Comparison of ENCODE assay signal across 15 cellular contexts in the genomic region with DNA sequence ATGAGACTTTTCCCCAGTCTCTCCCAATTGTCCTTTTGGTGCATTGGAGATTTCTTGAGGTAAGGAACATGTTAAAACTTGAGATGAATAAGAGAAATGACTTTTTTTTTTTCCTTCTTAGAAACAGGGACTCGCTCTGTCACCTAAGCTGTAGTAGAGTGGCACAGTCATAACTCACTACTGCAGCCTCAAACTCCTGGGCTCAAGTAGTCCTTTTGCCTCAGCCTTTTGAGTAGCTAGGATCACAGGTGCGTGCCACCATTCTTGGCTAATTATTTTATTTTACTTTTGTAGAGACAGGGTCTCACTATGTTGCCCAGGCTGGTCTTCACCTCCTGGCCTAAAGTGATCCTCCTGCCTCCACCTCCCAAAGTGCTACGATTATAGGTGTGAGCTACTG. TPM values are rescaled to one million over a fixed set of nuclear protein-coding genes. Genes with fewer than 3 reads are reported as not detected.
A peak's percentile ranks its signal among the peaks of the same experiment; 100 is the strongest.
DNase-seq lines count a peak whose midpoint lies in the region; ATAC-seq and TF ChIP-seq lines count a peak whose summit lies in the region.
"Had no signal": no experiment of that assay in that cellular context is flagged by ENCODE, and none has a peak within 500 bp of the region (broad histone marks: within the 10 kb centered on the region; RNA-seq: fewer than 3 reads in every experiment).

No MANE protein-coding gene starts in this region.

- intact Hi-C loops in activated B cell treated with CpG ODN at 0.5 μM for 24 hours (cut with micrococcal nuclease): loop anchor here (2.0 kb wide), 2 partner anchors 13 to 125 kb away; a partner anchor contains a TSS

- no peak for DNase-seq in activated CD8-positive, alpha-beta memory T cell treated with anti-CD3 and anti-CD28 coated beads, Interleukin-2, amount 10 ng/mL, durations not matched to agents 7 days and 5 days
- no peak for DNase-seq in activated CD8-positive, alpha-beta memory T cell treated with anti-CD3 and anti-CD28 coated beads, Interleukin-2, amount 50 U/mL, for 4 hours
- DNase-seq in activated B cell treated with CpG ODN at 0.5 μM for 24 hours (no peak), SHP77 treated with DMSO at 0.1 percent for 48 hours (lab: John Stamatoyannopoulos, UW) (no peak), DMS 273 treated with DMSO at 0.1 percent for 48 hours (lab: John Stamatoyannopoulos, UW) (no peak), AML-193 (lab: John Stamatoyannopoulos, UW) (no peak)
- no peak for DNase-seq in stimulated activated naive B cell treated with anti-CD40 and anti-IgM and Interleukin-4, amounts not matched to agents 10 μg/mL and 1 μg/mL and 100 μg/mL, for 72 hours
- DNase-seq: activated gamma-delta T cell; dorsolateral prefrontal cortex; glutamatergic neuron; mesendoderm; NCI-H1105 treated with DMSO at 0.1 percent for 48 hours; NK-92 treated with Interleukin-12 subunit alpha and Interleukin-12 subunit beta, amount 100 ng/mL, for 24 hours; right lobe of liver had no signal

- POLR2A ChIA-PET in activated B cell treated with CpG ODN at 0.5 μM for 24 hours (lab: Charles Lee): interaction anchor here (0.7 to 2.8 kb wide), 9 partner anchors 15 to 1136 kb away, joined by 3 to 20 read pairs (median 3); a partner anchor contains a TSS

- CTCF ChIA-PET in activated CD8-positive, alpha-beta memory T cell treated with anti-CD3 and anti-CD28 coated beads, Interleukin-2, amount 10 ng/mL, durations not matched to agents 7 days and 5 days (lab: Charles Lee): interaction anchor here (0.7 to 1.6 kb wide), 7 partner anchors 9 to 92 kb away, joined by 3 to 7 read pairs (median 4); no protein-coding TSS in a partner anchor
- CTCF ChIA-PET in activated B cell treated with CpG ODN at 0.5 μM for 24 hours (lab: Charles Lee): no interaction called here

- ATAC-seq in activated CD8-positive, alpha-beta memory T cell treated with anti-CD3 and anti-CD28 coated beads, Interleukin-2, amount 10 ng/mL, durations not matched to agents 7 days and 5 days: peak; percentile 83
- ATAC-seq in HG02623 (IDR thresholded peaks at IDR 0.05; ENCODE audit: unreplicated experiment) (peak; percentile 57), activated B cell treated with CpG ODN at 0.5 μM for 24 hours (ENCODE audit: low read depth) (peak; percentile 55)
- peak; percentile 53 to 72 for ATAC-seq in stimulated activated naive B cell treated with anti-CD40 and anti-IgM and Interleukin-4, amounts not matched to agents 10 μg/mL and 1 μg/mL and 100 μg/mL, for 72 hours (replicated peaks)

- no peak for TF ChIP-seq CTCF in activated B cell treated with CpG ODN at 0.5 μM for 24 hours (IDR thresholded peaks at IDR 0.05)

- no peaks in the 10 kb centered on the region for H3K9me3 Mint-ChIP-seq in activated CD8-positive, alpha-beta memory T cell treated with anti-CD3 and anti-CD28 coated beads, Interleukin-2, amount 10 ng/mL, durations not matched to agents 7 days and 5 days (ENCODE audit: low read depth)
- H3K9me3 Mint-ChIP-seq in activated B cell treated with CpG ODN at 0.5 μM for 24 hours: no peaks in the 10 kb centered on the region
- peaks cover 0 to 2% of the 10 kb centered on the region in 2 donors for H3K9me3 Mint-ChIP-seq in stimulated activated naive B cell treated with anti-CD40 and anti-IgM and Interleukin-4, amounts not matched to agents 10 μg/mL and 1 μg/mL and 100 μg/mL, for 72 hours

- peaks cover 68% of the 10 kb centered on the region for H3K4me1 Mint-ChIP-seq in activated CD8-positive, alpha-beta memory T cell treated with anti-CD3 and anti-CD28 coated beads, Interleukin-2, amount 10 ng/mL, durations not matched to agents 7 days and 5 days
- H3K4me1 Mint-ChIP-seq in activated B cell treated with CpG ODN at 0.5 μM for 24 hours: peaks cover 64% of the 10 kb centered on the region
- H3K4me1 Mint-ChIP-seq in stimulated activated naive B cell treated with anti-CD40 and anti-IgM and Interleukin-4, amounts not matched to agents 10 μg/mL and 1 μg/mL and 100 μg/mL, for 72 hours: peaks cover 23 to 48% of the 10 kb centered on the region in 2 donors

- peak overlapping the region; percentile 84 for H3K27ac Mint-ChIP-seq in activated CD8-positive, alpha-beta memory T cell treated with anti-CD3 and anti-CD28 coated beads, Interleukin-2, amount 10 ng/mL, durations not matched to agents 7 days and 5 days
- peak overlapping the region; percentile 84 for H3K27ac Mint-ChIP-seq in activated B cell treated with CpG ODN at 0.5 μM for 24 hours
- H3K27ac Mint-ChIP-seq in stimulated activated naive B cell treated with anti-CD40 and anti-IgM and Interleukin-4, amounts not matched to agents 10 μg/mL and 1 μg/mL and 100 μg/mL, for 72 hours: peak overlapping the region; percentile 92

- H3K4me3 Mint-ChIP-seq in activated CD8-positive, alpha-beta memory T cell treated with anti-CD3 and anti-CD28 coated beads, Interleukin-2, amount 10 ng/mL, durations not matched to agents 7 days and 5 days: peak overlapping the region; percentile 63
- H3K4me3 Mint-ChIP-seq in activated B cell treated with CpG ODN at 0.5 μM for 24 hours: peak overlapping the region; percentile 24
- H3K4me3 Mint-ChIP-seq in stimulated activated naive B cell treated with anti-CD40 and anti-IgM and Interleukin-4, amounts not matched to agents 10 μg/mL and 1 μg/mL and 100 μg/mL, for 72 hours: no peak overlapping the region

- H3K36me3 Mint-ChIP-seq in activated CD8-positive, alpha-beta memory T cell treated with anti-CD3 and anti-CD28 coated beads, Interleukin-2, amount 10 ng/mL, durations not matched to agents 7 days and 5 days: peaks cover 51% of the 10 kb centered on the region
- H3K36me3 Mint-ChIP-seq in activated B cell treated with CpG ODN at 0.5 μM for 24 hours (ENCODE audit: low read depth): peaks cover 39% of the 10 kb centered on the region
- H3K36me3 Mint-ChIP-seq in stimulated activated naive B cell treated with anti-CD40 and anti-IgM and Interleukin-4, amounts not matched to agents 10 μg/mL and 1 μg/mL and 100 μg/mL, for 72 hours: peaks cover 21 to 22% of the 10 kb centered on the region in 2 donors

- H3K27me3 Mint-ChIP-seq in activated CD8-positive, alpha-beta memory T cell treated with anti-CD3 and anti-CD28 coated beads, Interleukin-2, amount 10 ng/mL, durations not matched to agents 7 days and 5 days: no peaks in the 10 kb centered on the region
- no peaks in the 10 kb centered on the region for H3K27me3 Mint-ChIP-seq in activated B cell treated with CpG ODN at 0.5 μM for 24 hours
- H3K27me3 Mint-ChIP-seq in stimulated activated naive B cell treated with anti-CD40 and anti-IgM and Interleukin-4, amounts not matched to agents 10 μg/mL and 1 μg/mL and 100 μg/mL, for 72 hours: no peaks in the 10 kb centered on the region

RNA-seq across cellular contexts. Expression of a gene that starts 25.9 kb away (rescaled TPM):
- 100 to 1,000 TPM; 118 to 149 TPM for total RNA-seq in activated CD8-positive, alpha-beta memory T cell treated with anti-CD3 and anti-CD28 coated beads, Interleukin-2, amount 10 ng/mL, durations not matched to agents 7 days and 5 days
- 114 and 122 TPM in 2 replicates for total RNA-seq in activated B cell treated with CpG ODN at 0.5 μM for 24 hours

Comparison
In these comparisons a context has a peak if more than half of its experiments do, and no peak if none do; other contexts are left out.
1. H3K4me3 Mint-ChIP-seq: peak in activated CD8-positive, alpha-beta memory T cell treated with anti-CD3 and anti-CD28 coated beads, Interleukin-2, amount 10 ng/mL, durations not matched to agents 7 days and 5 days (single experiment) and activated B cell treated with CpG ODN at 0.5 μM for 24 hours (single experiment); none in stimulated activated naive B cell treated with anti-CD40 and anti-IgM and Interleukin-4, amounts not matched to agents 10 μg/mL and 1 μg/mL and 100 μg/mL, for 72 hours (0 of 2).
2. Peak in every context shown above with its lines, with median percentiles within 50 percentile points of each other: ATAC-seq and H3K27ac Mint-ChIP-seq.